In the genomic region with DNA sequence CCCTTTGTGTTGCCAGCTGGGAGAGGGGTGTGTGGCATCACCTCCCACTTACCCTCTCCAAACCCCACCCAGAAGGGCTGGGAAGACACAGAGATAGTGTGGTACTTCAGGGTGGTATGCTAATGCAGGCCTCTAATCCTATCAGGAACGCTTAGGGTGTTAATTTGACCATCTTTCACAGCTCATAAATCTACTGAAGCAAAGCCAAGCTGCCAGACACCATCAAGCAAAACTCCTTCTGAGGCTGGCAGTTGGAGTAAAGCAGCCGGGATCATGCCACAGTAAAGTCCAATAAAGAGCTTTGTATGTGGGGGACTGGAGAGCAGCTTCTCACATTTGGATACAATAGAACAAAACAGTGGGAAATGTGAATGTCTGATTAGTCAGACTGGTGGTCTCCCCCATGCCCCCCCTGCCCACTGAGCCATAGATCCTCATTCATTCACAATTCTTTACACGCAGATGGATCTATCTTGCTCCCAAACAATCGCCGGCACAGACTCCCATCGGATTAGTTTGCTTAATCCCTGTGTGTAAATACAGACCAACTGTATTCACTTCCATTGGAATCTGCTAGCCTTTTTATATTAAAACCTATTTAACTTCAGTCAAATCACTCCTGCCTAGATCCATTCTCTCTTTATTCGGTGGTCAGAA, we compare ENCODE assay signal across 2 cellular contexts.
TF ChIP-seq lines count a peak whose summit lies in the region.

No MANE protein-coding gene starts in this region.

TF ChIP-seq in SK-N-SH, 30 proteins besides CTCF, POLR2A, EP300 and RAD21:
- TF ChIP-seq EZH2phosphoT487 (IDR thresholded peaks at IDR 0.05; ENCODE audit: borderline replicate concordance, low read depth) (no peak), SMC3 (IDR thresholded peaks at IDR 0.05; ENCODE audit: low read depth, low read length) (no peak), GABPA (IDR thresholded peaks at IDR 0.05; ENCODE audit: low read depth) (no peak), TEAD4 (IDR thresholded peaks at IDR 0.05; ENCODE audit: borderline replicate concordance, insufficient read depth) (no peak), GATA2 (CRISPR knock-in tag; IDR thresholded peaks at IDR 0.05) (no peak), CHD2 (IDR thresholded peaks at IDR 0.05; ENCODE audit: low read length, partially characterized antibody) (no peak), RFX5 (IDR thresholded peaks at IDR 0.05; ENCODE audit: low read length) (no peak), MXI1 (IDR thresholded peaks at IDR 0.05; ENCODE audit: low read depth, low read length) (no peak)
- TF ChIP-seq, protein P1, sequence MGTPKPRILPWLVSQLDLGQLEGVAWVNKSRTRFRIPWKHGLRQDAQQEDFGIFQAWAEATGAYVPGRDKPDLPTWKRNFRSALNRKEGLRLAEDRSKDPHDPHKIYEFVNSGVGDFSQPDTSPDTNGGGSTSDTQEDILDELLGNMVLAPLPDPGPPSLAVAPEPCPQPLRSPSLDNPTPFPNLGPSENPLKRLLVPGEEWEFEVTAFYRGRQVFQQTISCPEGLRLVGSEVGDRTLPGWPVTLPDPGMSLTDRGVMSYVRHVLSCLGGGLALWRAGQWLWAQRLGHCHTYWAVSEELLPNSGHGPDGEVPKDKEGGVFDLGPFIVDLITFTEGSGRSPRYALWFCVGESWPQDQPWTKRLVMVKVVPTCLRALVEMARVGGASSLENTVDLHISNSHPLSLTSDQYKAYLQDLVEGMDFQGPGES (IDR thresholded peaks at IDR 0.05; ENCODE audit: low read depth, low read length): no peak
- TF ChIP-seq, protein P2, sequence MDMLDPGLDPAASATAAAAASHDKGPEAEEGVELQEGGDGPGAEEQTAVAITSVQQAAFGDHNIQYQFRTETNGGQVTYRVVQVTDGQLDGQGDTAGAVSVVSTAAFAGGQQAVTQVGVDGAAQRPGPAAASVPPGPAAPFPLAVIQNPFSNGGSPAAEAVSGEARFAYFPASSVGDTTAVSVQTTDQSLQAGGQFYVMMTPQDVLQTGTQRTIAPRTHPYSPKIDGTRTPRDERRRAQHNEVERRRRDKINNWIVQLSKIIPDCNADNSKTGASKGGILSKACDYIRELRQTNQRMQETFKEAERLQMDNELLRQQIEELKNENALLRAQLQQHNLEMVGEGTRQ (IDR thresholded peaks at IDR 0.05; ENCODE audit: borderline replicate concordance, low read depth, low read length): no peak
TF ChIP-seq in SK-N-SH: peak in this region for 0.

TF ChIP-seq in SK-N-SH treated with all-trans-retinoic acid at 6 μM for 48 hours, 23 proteins besides CTCF, POLR2A, EP300 and RAD21:
- TF ChIP-seq GLIS3 (CRISPR knock-in tag; IDR thresholded peaks at IDR 0.05) (no peak), TOX (CRISPR knock-in tag; IDR thresholded peaks at IDR 0.05; ENCODE audit: borderline replicate concordance) (no peak), SNAI2 (CRISPR knock-in tag; IDR thresholded peaks at IDR 0.05) (no peak), ZC3H10 (CRISPR knock-in tag; IDR thresholded peaks at IDR 0.05) (no peak), ISL1 (CRISPR knock-in tag; IDR thresholded peaks at IDR 0.05) (no peak), ARNTL (CRISPR knock-in tag; IDR thresholded peaks at IDR 0.05; ENCODE audit: borderline replicate concordance, low read depth) (no peak), OSR1 (CRISPR knock-in tag; IDR thresholded peaks at IDR 0.05) (no peak), ZNF70 (CRISPR knock-in tag; IDR thresholded peaks at IDR 0.05) (no peak)
- TF ChIP-seq, protein P3, sequence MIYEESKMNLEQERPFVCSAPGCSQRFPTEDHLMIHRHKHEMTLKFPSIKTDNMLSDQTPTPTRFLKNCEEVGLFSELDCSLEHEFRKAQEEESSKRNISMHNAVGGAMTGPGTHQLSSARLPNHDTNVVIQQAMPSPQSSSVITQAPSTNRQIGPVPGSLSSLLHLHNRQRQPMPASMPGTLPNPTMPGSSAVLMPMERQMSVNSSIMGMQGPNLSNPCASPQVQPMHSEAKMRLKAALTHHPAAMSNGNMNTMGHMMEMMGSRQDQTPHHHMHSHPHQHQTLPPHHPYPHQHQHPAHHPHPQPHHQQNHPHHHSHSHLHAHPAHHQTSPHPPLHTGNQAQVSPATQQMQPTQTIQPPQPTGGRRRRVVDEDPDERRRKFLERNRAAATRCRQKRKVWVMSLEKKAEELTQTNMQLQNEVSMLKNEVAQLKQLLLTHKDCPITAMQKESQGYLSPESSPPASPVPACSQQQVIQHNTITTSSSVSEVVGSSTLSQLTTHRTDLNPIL (CRISPR knock-in tag; IDR thresholded peaks at IDR 0.05; ENCODE audit: low read depth): no peak
- TF ChIP-seq, protein P4, sequence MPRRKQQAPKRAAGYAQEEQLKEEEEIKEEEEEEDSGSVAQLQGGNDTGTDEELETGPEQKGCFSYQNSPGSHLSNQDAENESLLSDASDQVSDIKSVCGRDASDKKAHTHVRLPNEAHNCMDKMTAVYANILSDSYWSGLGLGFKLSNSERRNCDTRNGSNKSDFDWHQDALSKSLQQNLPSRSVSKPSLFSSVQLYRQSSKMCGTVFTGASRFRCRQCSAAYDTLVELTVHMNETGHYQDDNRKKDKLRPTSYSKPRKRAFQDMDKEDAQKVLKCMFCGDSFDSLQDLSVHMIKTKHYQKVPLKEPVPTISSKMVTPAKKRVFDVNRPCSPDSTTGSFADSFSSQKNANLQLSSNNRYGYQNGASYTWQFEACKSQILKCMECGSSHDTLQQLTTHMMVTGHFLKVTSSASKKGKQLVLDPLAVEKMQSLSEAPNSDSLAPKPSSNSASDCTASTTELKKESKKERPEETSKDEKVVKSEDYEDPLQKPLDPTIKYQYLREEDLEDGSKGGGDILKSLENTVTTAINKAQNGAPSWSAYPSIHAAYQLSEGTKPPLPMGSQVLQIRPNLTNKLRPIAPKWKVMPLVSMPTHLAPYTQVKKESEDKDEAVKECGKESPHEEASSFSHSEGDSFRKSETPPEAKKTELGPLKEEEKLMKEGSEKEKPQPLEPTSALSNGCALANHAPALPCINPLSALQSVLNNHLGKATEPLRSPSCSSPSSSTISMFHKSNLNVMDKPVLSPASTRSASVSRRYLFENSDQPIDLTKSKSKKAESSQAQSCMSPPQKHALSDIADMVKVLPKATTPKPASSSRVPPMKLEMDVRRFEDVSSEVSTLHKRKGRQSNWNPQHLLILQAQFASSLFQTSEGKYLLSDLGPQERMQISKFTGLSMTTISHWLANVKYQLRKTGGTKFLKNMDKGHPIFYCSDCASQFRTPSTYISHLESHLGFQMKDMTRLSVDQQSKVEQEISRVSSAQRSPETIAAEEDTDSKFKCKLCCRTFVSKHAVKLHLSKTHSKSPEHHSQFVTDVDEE (CRISPR knock-in tag; IDR thresholded peaks at IDR 0.05): no peak
- TF ChIP-seq, protein P5, sequence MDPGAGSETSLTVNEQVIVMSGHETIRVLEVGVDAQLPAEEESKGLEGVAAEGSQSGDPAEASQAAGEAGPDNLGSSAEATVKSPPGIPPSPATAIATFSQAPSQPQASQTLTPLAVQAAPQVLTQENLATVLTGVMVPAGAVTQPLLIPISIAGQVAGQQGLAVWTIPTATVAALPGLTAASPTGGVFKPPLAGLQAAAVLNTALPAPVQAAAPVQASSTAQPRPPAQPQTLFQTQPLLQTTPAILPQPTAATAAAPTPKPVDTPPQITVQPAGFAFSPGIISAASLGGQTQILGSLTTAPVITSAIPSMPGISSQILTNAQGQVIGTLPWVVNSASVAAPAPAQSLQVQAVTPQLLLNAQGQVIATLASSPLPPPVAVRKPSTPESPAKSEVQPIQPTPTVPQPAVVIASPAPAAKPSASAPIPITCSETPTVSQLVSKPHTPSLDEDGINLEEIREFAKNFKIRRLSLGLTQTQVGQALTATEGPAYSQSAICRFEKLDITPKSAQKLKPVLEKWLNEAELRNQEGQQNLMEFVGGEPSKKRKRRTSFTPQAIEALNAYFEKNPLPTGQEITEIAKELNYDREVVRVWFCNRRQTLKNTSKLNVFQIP (CRISPR knock-in tag; IDR thresholded peaks at IDR 0.05; ENCODE audit: borderline replicate concordance, low read depth): no peak
- TF ChIP-seq, protein P6, sequence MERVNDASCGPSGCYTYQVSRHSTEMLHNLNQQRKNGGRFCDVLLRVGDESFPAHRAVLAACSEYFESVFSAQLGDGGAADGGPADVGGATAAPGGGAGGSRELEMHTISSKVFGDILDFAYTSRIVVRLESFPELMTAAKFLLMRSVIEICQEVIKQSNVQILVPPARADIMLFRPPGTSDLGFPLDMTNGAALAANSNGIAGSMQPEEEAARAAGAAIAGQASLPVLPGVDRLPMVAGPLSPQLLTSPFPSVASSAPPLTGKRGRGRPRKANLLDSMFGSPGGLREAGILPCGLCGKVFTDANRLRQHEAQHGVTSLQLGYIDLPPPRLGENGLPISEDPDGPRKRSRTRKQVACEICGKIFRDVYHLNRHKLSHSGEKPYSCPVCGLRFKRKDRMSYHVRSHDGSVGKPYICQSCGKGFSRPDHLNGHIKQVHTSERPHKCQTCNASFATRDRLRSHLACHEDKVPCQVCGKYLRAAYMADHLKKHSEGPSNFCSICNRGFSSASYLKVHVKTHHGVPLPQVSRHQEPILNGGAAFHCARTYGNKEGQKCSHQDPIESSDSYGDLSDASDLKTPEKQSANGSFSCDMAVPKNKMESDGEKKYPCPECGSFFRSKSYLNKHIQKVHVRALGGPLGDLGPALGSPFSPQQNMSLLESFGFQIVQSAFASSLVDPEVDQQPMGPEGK (CRISPR knock-in tag; IDR thresholded peaks at IDR 0.05; ENCODE audit: borderline replicate concordance): no peak
